In the genomic region with DNA sequence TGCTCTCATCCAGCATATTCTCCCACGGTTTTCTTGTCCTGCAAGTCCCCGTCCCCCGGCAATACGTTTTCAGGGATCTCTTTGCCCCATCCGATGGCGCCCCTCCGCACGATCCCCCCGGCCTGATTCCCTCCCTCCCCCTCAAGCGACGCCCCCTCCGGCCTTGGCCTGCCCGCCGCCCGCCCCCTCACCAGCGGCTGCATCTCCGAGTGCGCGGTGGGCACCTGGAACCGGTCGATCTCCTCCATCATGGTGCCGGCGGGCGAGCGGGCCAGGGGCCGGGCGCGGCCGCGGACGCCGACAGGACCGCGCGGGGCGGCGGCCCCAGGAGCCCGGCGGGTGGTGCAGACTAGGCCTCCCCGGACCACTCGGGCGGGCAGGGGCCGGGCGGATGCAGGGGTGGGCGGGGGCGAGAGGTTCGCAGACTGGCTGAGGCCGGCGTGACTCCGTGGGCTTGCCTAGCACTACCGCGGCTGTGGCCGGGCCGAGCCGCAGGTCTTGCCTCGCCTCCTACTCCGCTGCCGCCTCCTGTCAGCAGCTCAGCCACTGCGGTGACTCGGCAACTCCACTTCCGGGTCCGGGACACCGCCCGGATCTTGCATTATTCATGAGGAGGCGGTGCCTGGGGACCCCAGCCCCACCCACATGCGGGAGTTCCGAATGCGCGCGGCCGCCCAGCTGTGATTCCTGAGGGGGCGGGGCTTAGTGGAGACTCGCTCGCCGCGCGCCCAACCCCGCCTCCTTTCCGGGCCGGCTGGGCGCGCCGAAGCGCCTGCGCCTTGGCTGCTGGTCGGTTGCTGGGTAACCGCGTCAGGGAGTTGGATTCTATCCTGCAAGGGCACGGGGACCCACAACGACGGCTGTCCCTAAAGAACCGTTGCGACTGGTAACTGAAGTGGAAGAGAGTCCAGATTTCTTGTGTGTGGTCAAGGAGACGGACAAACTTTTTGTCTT, we compare ENCODE assay signal across 8 cellular contexts. TPM values are rescaled to one million over a fixed set of nuclear protein-coding genes. Genes with fewer than 3 reads are reported as not detected.
A peak's percentile ranks its signal among the peaks of the same experiment; 100 is the strongest.
DNase-seq lines count a peak whose midpoint lies in the region; ATAC-seq and TF ChIP-seq lines count a peak whose summit lies in the region.

TSS of gene DNAI1 (plus strand) at position 793 of the 954 bp plus-strand sequence. CDS start 201 bp downstream, outside the sequence.
A gene with protein sequence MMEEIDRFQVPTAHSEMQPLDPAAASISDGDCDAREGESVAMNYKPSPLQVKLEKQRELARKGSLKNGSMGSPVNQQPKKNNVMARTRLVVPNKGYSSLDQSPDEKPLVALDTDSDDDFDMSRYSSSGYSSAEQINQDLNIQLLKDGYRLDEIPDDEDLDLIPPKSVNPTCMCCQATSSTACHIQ (minus strand): TSS at position 558 of the 954 bp plus-strand sequence. CDS start 307 bp downstream, at position 251.

- TF ChIP-seq EP300 in esophagus muscularis mucosa (IDR thresholded peaks at IDR 0.05) = no peak

- TF ChIP-seq POLR2A in Peyer's patch (IDR thresholded peaks at IDR 0.05) (peak; percentile 58 to 85), esophagus muscularis mucosa (IDR thresholded peaks at IDR 0.05; ENCODE audit: low read depth) (peak; percentile 81)

- H3K27me3 ChIP-seq in DND-41 (ENCODE audit: insufficient read depth, low read length, poor library complexity) = peaks cover 7% of the 10 kb centered on the region
- H3K27me3 ChIP-seq in Peyer's patch = no peaks in the 10 kb centered on the region
- no peaks in the 10 kb centered on the region for H3K27me3 ChIP-seq in esophagus muscularis mucosa
- H3K27me3 ChIP-seq in muscle layer of duodenum (ENCODE audit: low read depth, low read length) = no peaks in the 10 kb centered on the region

- H3K9ac ChIP-seq in DND-41 (ENCODE audit: low read depth, low read length) = peak within 1 kb of the TSS; percentile 65

- WGBS in esophagus muscularis mucosa = under 1% methylated on average over 42 of the region's 94 CpGs

- H3K27ac ChIP-seq in DND-41 (ENCODE audit: low read length) (peak within 1 kb of the TSS; percentile 55), KOPT-K1 (ENCODE audit: low read depth, low read length, poor library complexity, severe bottlenecking) (peak within 1 kb of the TSS; percentile 21), Peyer's patch (peak within 1 kb of the TSS; percentile 45 to 87 (median 70)), esophagus muscularis mucosa (replicated peaks in 1 of 4) (peak within 1 kb of the TSS; percentile 83 to 93 (median 87)), muscle layer of duodenum (ENCODE audit: low read length) (peak within 1 kb of the TSS; percentile 62)

- peaks cover 30% of the 10 kb centered on the region for H3K79me2 ChIP-seq in DND-41 (ENCODE audit: insufficient read depth, low read length)

- intact Hi-C loops in esophagus muscularis mucosa (cut with DNase I) = loop anchor here (5.0 kb wide), 1 partner anchor 154 kb away; the partner anchor contains the start of gene RPP25L

- no peak for TF ChIP-seq CTCF in DND-41 (IDR thresholded peaks at IDR 0.05; ENCODE audit: borderline replicate concordance, extremely low read depth, low read length, poor library complexity, severe bottlenecking)
- TF ChIP-seq CTCF in Peyer's patch (IDR thresholded peaks at IDR 0.05) = no peak
- TF ChIP-seq CTCF in esophagus muscularis mucosa (IDR thresholded peaks at IDR 0.05) = no peak

- H3K4me1 ChIP-seq in DND-41 (ENCODE audit: insufficient read depth, low read length) (peaks cover 26% of the 10 kb centered on the region), Peyer's patch (peaks cover 0 to 14% (median 6%) of the 10 kb centered on the region in 4 donors), esophagus muscularis mucosa (peaks cover 39 to 49% (median 48%) of the 10 kb centered on the region in 4 donors), muscle layer of duodenum (ENCODE audit: control insufficient read depth in 1 of 2, insufficient read depth in 2 of 2, low read length in 2 of 2) (peaks cover 7 to 23% of the 10 kb centered on the region in 2 donors)

- no peaks in the 10 kb centered on the region for H3K9me3 ChIP-seq in DND-41 (ENCODE audit: insufficient read depth, low read length, severe bottlenecking)
- no peaks in the 10 kb centered on the region for H3K9me3 ChIP-seq in KOPT-K1 (ENCODE audit: insufficient read depth, low read length, poor library complexity, severe bottlenecking)
- no peaks in the 10 kb centered on the region for H3K9me3 ChIP-seq in Peyer's patch
- H3K9me3 ChIP-seq in esophagus muscularis mucosa = no peaks in the 10 kb centered on the region
- no peaks in the 10 kb centered on the region for H3K9me3 ChIP-seq in muscle layer of duodenum (ENCODE audit: control insufficient read depth in 1 of 2, low read length in 2 of 2)

- DNase-seq in DND-41 (peak; percentile 97), Peyer's patch (peak; percentile 99), activated T-helper 1 cell treated with Interleukin-2 at 50 U/mL for 16 hours (ENCODE audit: low read depth) (peak; percentile 99), esophagus muscularis mucosa (ENCODE audit: extremely low spot score) (peak; percentile 99)
- peak; percentile 96 for DNase-seq in stimulated activated CD8-positive, alpha-beta memory T cell treated with anti-CD3 and anti-CD28 coated beads, Interleukin-7, amount 100 ng/mL, for 24 hours (ENCODE audit: low read depth)

- peak within 1 kb of the TSS; percentile 55 for H2AFZ ChIP-seq in DND-41 (ENCODE audit: low read depth, low read length)

- no peaks in the 10 kb centered on the region for H3K36me3 ChIP-seq in DND-41 (ENCODE audit: insufficient read depth, low read length)
- no peaks in the 10 kb centered on the region for H3K36me3 ChIP-seq in KOPT-K1 (ENCODE audit: insufficient read depth, low read length)
- H3K36me3 ChIP-seq in Peyer's patch = no peaks in the 10 kb centered on the region
- H3K36me3 ChIP-seq in esophagus muscularis mucosa = no peaks in the 10 kb centered on the region
- H3K36me3 ChIP-seq in muscle layer of duodenum (ENCODE audit: control insufficient read depth in 1 of 2, insufficient read depth in 2 of 2, low read length in 2 of 2) = no peaks in the 10 kb centered on the region

- ATAC-seq in DND-41 (ENCODE audit: insufficient read depth, low read depth) = peak; percentile 97
- peak; percentile 98 for ATAC-seq in GM21825 (IDR thresholded peaks at IDR 0.05; ENCODE audit: unreplicated experiment)

- peak within 1 kb of the TSS; percentile 96 for H3K4me2 ChIP-seq in DND-41 (ENCODE audit: insufficient read depth, low read length)

- peaks cover 26% of the 10 kb centered on the region for H4K20me1 ChIP-seq in DND-41 (ENCODE audit: insufficient read depth, low read length)

- H3K4me3 ChIP-seq in DND-41 (ENCODE audit: low read depth in 1 of 2, low read length in 2 of 2) = peak within 1 kb of the TSS; percentile 63 to 95; a peak in 3 of 4 replicates
- peak within 1 kb of the TSS; percentile 66 to 95 (median 80) for H3K4me3 ChIP-seq in Peyer's patch
- peak within 1 kb of the TSS; percentile 82 to 83 (median 82) for H3K4me3 ChIP-seq in esophagus muscularis mucosa
- H3K4me3 ChIP-seq in muscle layer of duodenum (ENCODE audit: low read depth in 1 of 2, low read length in 2 of 2) = peak within 1 kb of the TSS; percentile 74 to 86

RNA-seq across cellular contexts. Expression of gene DNAI1, which starts in this region (rescaled TPM):
- total RNA-seq in Peyer's patch = not detected
- total RNA-seq in esophagus muscularis mucosa = not detected

RNA-seq across cellular contexts. Expression of the second gene that starts in this region (rescaled TPM):
- total RNA-seq in Peyer's patch (10 to 100 TPM in 2 of 4 donors, 1 to 10 TPM in 2; 6.0 to 13.2 (median 9.5) TPM), esophagus muscularis mucosa (10 to 100 TPM; 12.6 to 19.2 (median 17.0) TPM)

Comparison
In these comparisons a context has a peak if more than half of its experiments do, and no peak if none do; other contexts are left out.
1. Peak in every context shown above with its lines: DNase-seq, ATAC-seq, H3K4me3 ChIP-seq and H3K27ac ChIP-seq.
2. H3K27ac ChIP-seq: peak in every context shown above with its lines; median percentile 87 in esophagus muscularis mucosa; 70 in Peyer's patch; 62 in muscle layer of duodenum; 55 in DND-41; 21 in KOPT-K1.